In genomic region chr1:2277741-2278488, GRCh38 we compare ENCODE assay signal across 13 cellular contexts. TPM values are rescaled to one million over a fixed set of nuclear protein-coding genes. Genes with fewer than 3 reads are reported as not detected.
A peak's percentile ranks its signal among the peaks of the same experiment; 100 is the strongest.
DNase-seq lines count a peak whose midpoint lies in the region; ATAC-seq and TF ChIP-seq lines count a peak whose summit lies in the region.
"Had no signal": no experiment of that assay in that cellular context is flagged by ENCODE, and none has a peak within 500 bp of the region (broad histone marks: within the 10 kb centered on the region; RNA-seq: fewer than 3 reads in every experiment).

No MANE protein-coding gene starts in this region.

- H3K9me3 ChIP-seq in esophagus muscularis mucosa (no peaks in the 10 kb centered on the region), muscle layer of duodenum (ENCODE audit: control insufficient read depth in 1 of 2, low read length in 2 of 2) (no peaks in the 10 kb centered on the region)
- H3K9me3 ChIP-seq: A549 had no signal

- TF ChIP-seq CTCF in esophagus muscularis mucosa (IDR thresholded peaks at IDR 0.05) (no peak), type B pancreatic cell (conservative IDR thresholded peaks at IDR 0.05) (no peak)

- H3K4me1 ChIP-seq in esophagus muscularis mucosa (peaks cover 75 to 81% (median 80%) of the 10 kb centered on the region in 4 donors), muscle layer of duodenum (ENCODE audit: control insufficient read depth in 1 of 2, insufficient read depth in 2 of 2, low read length in 2 of 2) (peaks cover 25 to 70% of the 10 kb centered on the region in 2 donors)

- peaks cover 0 to 11% (median 4%) of the 10 kb centered on the region in 4 donors for H3K36me3 ChIP-seq in esophagus muscularis mucosa
- no peaks in the 10 kb centered on the region for H3K36me3 ChIP-seq in muscle layer of duodenum (ENCODE audit: control insufficient read depth in 1 of 2, insufficient read depth in 2 of 2, low read length in 2 of 2)

- peaks cover 20% of the 10 kb centered on the region for H3K36me3 Mint-ChIP-seq in activated T-cell treated with anti-CD3 and anti-CD28 coated beads, Interleukin-2, amount 50 U/mL, for 24 hours (ENCODE audit: low read depth)
- peaks cover 5% of the 10 kb centered on the region in 2 donors for H3K36me3 Mint-ChIP-seq in activated T-cell treated with anti-CD3 and anti-CD28 coated beads, Interleukin-2, amount 50 U/mL, for 72 hours (ENCODE audit: insufficient read depth in 2 of 2)
- no peaks in the 10 kb centered on the region for H3K36me3 Mint-ChIP-seq in type B pancreatic cell
- H3K36me3 Mint-ChIP-seq: memory B cell had no signal

- peak overlapping the region; percentile 84 for H3K27ac Mint-ChIP-seq in activated T-cell treated with anti-CD3 and anti-CD28 coated beads, Interleukin-2, amount 50 U/mL, for 24 hours
- no peak overlapping the region for H3K27ac Mint-ChIP-seq in activated T-cell treated with anti-CD3 and anti-CD28 coated beads, Interleukin-2, amount 50 U/mL, for 72 hours
- H3K27ac Mint-ChIP-seq in type B pancreatic cell = peak overlapping the region; percentile 77
- H3K27ac Mint-ChIP-seq: memory B cell had no signal

- no peak for DNase-seq in activated T-cell treated with anti-CD3 and anti-CD28 coated beads, Interleukin-2, amount 50 U/mL, for 24 hours
- DNase-seq in activated T-cell treated with anti-CD3 and anti-CD28 coated beads, Interleukin-2, amount 50 U/mL, for 72 hours = no peak
- DNase-seq in esophagus muscularis mucosa (ENCODE audit: extremely low spot score) (no peak), type B pancreatic cell (ENCODE audit: extremely low spot score, unreplicated experiment) (no peak), mesenteric fat pad (ENCODE audit: low spot score) (no peak), NCI-H510A treated with DMSO at 0.1 percent for 48 hours (lab: John Stamatoyannopoulos, UW) (no peak)
- DNase-seq: activated CD4-positive, alpha-beta T cell treated with anti-CD3 and anti-CD28 coated beads for 4 hours; NCI-H2029 treated with DMSO at 0.1 percent for 48 hours; substantia nigra had no signal

- H3K9me3 Mint-ChIP-seq in activated T-cell treated with anti-CD3 and anti-CD28 coated beads, Interleukin-2, amount 50 U/mL, for 24 hours = no peaks in the 10 kb centered on the region
- no peaks in the 10 kb centered on the region for H3K9me3 Mint-ChIP-seq in activated T-cell treated with anti-CD3 and anti-CD28 coated beads, Interleukin-2, amount 50 U/mL, for 72 hours
- no peaks in the 10 kb centered on the region for H3K9me3 Mint-ChIP-seq in type B pancreatic cell
- H3K9me3 Mint-ChIP-seq: memory B cell had no signal

- WGBS in esophagus muscularis mucosa = 82% methylated on average over 24 of the region's 25 CpGs

- H3K4me3 ChIP-seq in esophagus muscularis mucosa (no peak overlapping the region), muscle layer of duodenum (ENCODE audit: low read depth in 1 of 2, low read length in 2 of 2) (no peak overlapping the region)
- H3K4me3 ChIP-seq: A549 had no signal

- no peak for TF ChIP-seq POLR2A in esophagus muscularis mucosa (IDR thresholded peaks at IDR 0.05; ENCODE audit: low read depth)

- H3K27ac ChIP-seq in esophagus muscularis mucosa (replicated peaks in 1 of 4) (peak overlapping the region; percentile 76 to 84 (median 81)), muscle layer of duodenum (ENCODE audit: low read length) (peak overlapping the region; percentile 39)
- H3K27ac ChIP-seq: A549 had no signal

- no peak overlapping the region for H3K4me3 Mint-ChIP-seq in activated T-cell treated with anti-CD3 and anti-CD28 coated beads, Interleukin-2, amount 50 U/mL, for 24 hours
- H3K4me3 Mint-ChIP-seq in activated T-cell treated with anti-CD3 and anti-CD28 coated beads, Interleukin-2, amount 50 U/mL, for 72 hours = no peak overlapping the region
- H3K4me3 Mint-ChIP-seq in type B pancreatic cell = no peak overlapping the region
- H3K4me3 Mint-ChIP-seq: memory B cell had no signal

- intact Hi-C loops in esophagus muscularis mucosa (cut with DNase I) = no loop called here

- no peaks in the 10 kb centered on the region for H3K27me3 ChIP-seq in esophagus muscularis mucosa
- no peaks in the 10 kb centered on the region for H3K27me3 ChIP-seq in muscle layer of duodenum (ENCODE audit: low read depth, low read length)

- H3K4me1 Mint-ChIP-seq in activated T-cell treated with anti-CD3 and anti-CD28 coated beads, Interleukin-2, amount 50 U/mL, for 24 hours (ENCODE audit: low read depth) = peaks cover 58% of the 10 kb centered on the region
- peaks cover 42% of the 10 kb centered on the region for H3K4me1 Mint-ChIP-seq in activated T-cell treated with anti-CD3 and anti-CD28 coated beads, Interleukin-2, amount 50 U/mL, for 72 hours (ENCODE audit: low read depth)
- peaks cover 34% of the 10 kb centered on the region for H3K4me1 Mint-ChIP-seq in type B pancreatic cell (ENCODE audit: unreplicated experiment)

- no peak for TF ChIP-seq EP300 in esophagus muscularis mucosa (IDR thresholded peaks at IDR 0.05)

- no peak for ATAC-seq in activated T-cell treated with anti-CD3 and anti-CD28 coated beads, Interleukin-2, amount 50 U/mL, for 72 hours (replicated peaks in 1 of 2)
- ATAC-seq in GM19397 (IDR thresholded peaks at IDR 0.05; ENCODE audit: unreplicated experiment) = no peak

- no peaks in the 10 kb centered on the region for H3K27me3 Mint-ChIP-seq in activated T-cell treated with anti-CD3 and anti-CD28 coated beads, Interleukin-2, amount 50 U/mL, for 24 hours
- no peaks in the 10 kb centered on the region for H3K27me3 Mint-ChIP-seq in activated T-cell treated with anti-CD3 and anti-CD28 coated beads, Interleukin-2, amount 50 U/mL, for 72 hours (ENCODE audit: low read depth)
- no peaks in the 10 kb centered on the region for H3K27me3 Mint-ChIP-seq in type B pancreatic cell
- H3K27me3 Mint-ChIP-seq: memory B cell had no signal

RNA-seq across cellular contexts. Expression of gene SKI, which starts 49.8 kb away (rescaled TPM):
- 10 to 100 TPM; 28.5 to 32.3 TPM for total RNA-seq in activated T-cell treated with anti-CD3 and anti-CD28 coated beads, Interleukin-2, amount 50 U/mL, for 72 hours
- total RNA-seq in esophagus muscularis mucosa (100 to 1,000 TPM in 2 of 4 donors, 10 to 100 TPM in 2; 70.1 to 190 (median 124) TPM), type B pancreatic cell (ENCODE audit: low replicate concordance) (52.7 and 55.7 TPM in 2 replicates), mesenteric fat pad (101 TPM)
